19 cellular contexts compared by ENCODE assay signal in genomic region chr7:41145656-41146055, GRCh38.
"Had no signal": no experiment of that assay in that cellular context is flagged by ENCODE, and none has a peak within 500 bp of the region (broad histone marks: within the 10 kb centered on the region; RNA-seq: fewer than 3 reads in every experiment).

No MANE protein-coding gene starts in this region.

- H3K36me3 ChIP-seq: ascending aorta, cardiac muscle cell had no signal

- H3K4me1 ChIP-seq: ascending aorta, body of pancreas had no signal

- H3K9me3 ChIP-seq: ascending aorta, body of pancreas had no signal

- H3K27me3 ChIP-seq: ascending aorta, body of pancreas, cardiac muscle cell had no signal

- H3K27ac ChIP-seq: ascending aorta, body of pancreas, cardiac muscle cell had no signal

- ATAC-seq: activated CD8-positive, alpha-beta memory T cell treated with anti-CD3 and anti-CD28 coated beads, Interleukin-2, amount 10 ng/mL, durations not matched to agents 7 days and 5 days; body of pancreas; WTC11 had no signal

- H3K4me3 ChIP-seq: ascending aorta, body of pancreas, cardiac muscle cell had no signal

- DNase-seq: activated CD4-positive, alpha-beta T cell treated with anti-CD3 and anti-CD28 coated beads for 48 hours; activated CD4-positive, alpha-beta T cell treated with anti-CD3 and anti-CD28 coated beads, Interleukin-2, amount 50 U/mL, for 48 hours; activated CD4-positive, CD25-positive, alpha-beta regulatory T cell treated with anti-CD3 and anti-CD28 coated beads, Interleukin-2, amount 50 U/mL, for 72 hours; activated CD8-positive, alpha-beta memory T cell treated with anti-CD3 and anti-CD28 coated beads, Interleukin-2, amount 10 ng/mL, durations not matched to agents 7 days and 5 days; activated effector memory CD4-positive, alpha-beta T cell treated with Interleukin-2 at 50 U/mL for 16 hours; activated naive CD4-positive, alpha-beta T cell; activated T-cell treated with anti-CD3 and anti-CD28 coated beads, Interleukin-2, amount 50 U/mL, for 24 hours; amniotic stem cell; body of pancreas; MM.1S; NCI-H1105; NCI-H1436; NCI-H1694 treated with DMSO at 0.1 percent for 48 hours; NCI-H2081; NCI-H510A treated with DMSO at 0.1 percent for 48 hours; SHP77 had no signal
